In the genomic region with DNA sequence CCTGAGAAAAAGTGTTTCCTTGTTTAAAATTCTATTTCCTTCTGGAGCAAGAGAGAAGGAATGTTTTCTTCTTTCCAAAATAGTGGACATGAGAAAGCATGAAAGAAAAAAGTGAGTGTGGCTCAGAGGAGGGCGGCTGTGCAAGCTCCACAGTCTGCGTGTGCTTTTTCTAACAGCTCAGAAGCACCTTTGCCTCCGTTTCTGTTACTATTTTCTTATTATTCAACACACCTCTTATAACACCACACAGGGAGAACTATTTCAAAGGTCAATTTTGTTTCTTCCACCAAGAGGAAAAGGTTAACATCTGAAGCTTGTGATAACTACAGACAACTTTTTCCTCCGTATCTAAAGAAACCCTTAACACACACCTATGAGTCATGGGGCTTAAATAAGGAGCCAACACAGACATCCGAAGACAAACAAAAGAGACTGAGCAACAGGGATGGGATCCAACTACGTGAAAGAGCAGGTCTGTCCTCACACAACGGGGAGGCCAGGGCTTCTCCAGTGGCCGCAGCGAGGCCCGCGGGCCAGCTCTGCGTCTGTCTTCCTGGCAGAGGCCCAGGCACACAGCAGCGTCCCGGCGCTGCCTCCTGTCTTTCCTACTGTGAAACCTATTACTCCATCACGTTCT, we compare ENCODE assay signal across 10 cellular contexts. TPM values are rescaled to one million over a fixed set of nuclear protein-coding genes. Genes with fewer than 3 reads are reported as not detected.
DNase-seq lines count a peak whose midpoint lies in the region; ATAC-seq and TF ChIP-seq lines count a peak whose summit lies in the region.
"Had no signal": no experiment of that assay in that cellular context is flagged by ENCODE, and none has a peak within 500 bp of the region (broad histone marks: within the 10 kb centered on the region; RNA-seq: fewer than 3 reads in every experiment).

No MANE protein-coding gene starts in this region.

- H3K9me3 Mint-ChIP-seq in activated naive CD4-positive, alpha-beta T cell treated with anti-CD3 and anti-CD28 coated beads, Interleukin-2, amount 50 U/mL, for 72 hours = no peaks in the 10 kb centered on the region

- peak overlapping the region; percentile 62 to 71 for H3K27ac Mint-ChIP-seq in activated naive CD4-positive, alpha-beta T cell treated with anti-CD3 and anti-CD28 coated beads, Interleukin-2, amount 50 U/mL, for 72 hours

- peaks cover 22% of the 10 kb centered on the region for H3K4me1 ChIP-seq in adipocyte (ENCODE audit: control insufficient read depth, insufficient read depth, low read length)
- no peaks in the 10 kb centered on the region for H3K4me1 ChIP-seq in right atrium auricular region
- peaks cover 7 to 24% (median 11%) of the 10 kb centered on the region in 4 donors for H3K4me1 ChIP-seq in stomach
- H3K4me1 ChIP-seq: parathyroid adenoma had no signal

- no peak for TF ChIP-seq POLR2A in stomach (IDR thresholded peaks at IDR 0.05)

- H3K36me3 ChIP-seq in adipocyte (ENCODE audit: control insufficient read depth, insufficient read depth, low read length, severe bottlenecking) (peaks cover 90% of the 10 kb centered on the region), right atrium auricular region (peaks cover 94% of the 10 kb centered on the region), stomach (peaks cover 58 to 100% (median 100%) of the 10 kb centered on the region in 4 donors)

- 42 to 68% (median 55%) methylated on average over 16 of the region's 16 CpGs for WGBS in stomach, 5 donors

- TF ChIP-seq CTCF in right atrium auricular region (IDR thresholded peaks at IDR 0.05) = no peak
- TF ChIP-seq CTCF in stomach (IDR thresholded peaks at IDR 0.05) = no peak

- DNase-seq in activated naive CD4-positive, alpha-beta T cell treated with anti-CD3 and anti-CD28 coated beads, Interleukin-2, amount 50 U/mL, for 72 hours (ENCODE audit: low spot score in 2 of 2) = no peak
- DNase-seq in activated naive CD4-positive, alpha-beta T cell (lab: John Stamatoyannopoulos, UW) = no peak
- DNase-seq in adipocyte (ENCODE audit: low read depth) (peak; percentile 64), right atrium auricular region (ENCODE audit: low spot score) (peak; percentile 68), stomach (no peak), NCI-H187 treated with DMSO at 0.1 percent for 48 hours (lab: John Stamatoyannopoulos, UW) (no peak)
- DNase-seq in stimulated activated naive CD4-positive, alpha-beta T cell (lab: John Stamatoyannopoulos, UW) = no peak
- DNase-seq: NCI-H345 had no signal

- intact Hi-C loops in stomach (cut with DNase I; ENCODE audit: low total_unique reads) = no loop called here

- ATAC-seq in activated naive CD4-positive, alpha-beta T cell treated with anti-CD3 and anti-CD28 coated beads, Interleukin-2, amount 50 U/mL, for 72 hours = peak in 1 of 2 donors; percentile 55
- ATAC-seq in HG03469 (IDR thresholded peaks at IDR 0.05; ENCODE audit: unreplicated experiment) = no peak

- H3K36me3 Mint-ChIP-seq in activated naive CD4-positive, alpha-beta T cell treated with anti-CD3 and anti-CD28 coated beads, Interleukin-2, amount 50 U/mL, for 72 hours = peaks cover 19 to 23% of the 10 kb centered on the region in 2 donors

- no peak overlapping the region for H3K4me3 ChIP-seq in adipocyte (ENCODE audit: low read length)
- no peak overlapping the region for H3K4me3 ChIP-seq in right atrium auricular region
- H3K4me3 ChIP-seq in stomach = no peak overlapping the region

- H3K9me3 ChIP-seq in adipocyte (ENCODE audit: control insufficient read depth, low read length) = no peaks in the 10 kb centered on the region
- H3K9me3 ChIP-seq in right atrium auricular region = no peaks in the 10 kb centered on the region
- H3K9me3 ChIP-seq in stomach = no peaks in the 10 kb centered on the region

- TF ChIP-seq EP300 in stomach (IDR thresholded peaks at IDR 0.05) = no peak

- H3K27me3 ChIP-seq in adipocyte (replicated peaks; ENCODE audit: control insufficient read depth, insufficient read depth, low read length) (no peaks in the 10 kb centered on the region), right atrium auricular region (no peaks in the 10 kb centered on the region), stomach (no peaks in the 10 kb centered on the region)

- peak overlapping the region; percentile 70 for H3K9ac ChIP-seq in adipocyte (ENCODE audit: low read length)
- H3K9ac ChIP-seq: parathyroid adenoma had no signal

- H3K27ac ChIP-seq in right atrium auricular region = no peak overlapping the region
- H3K27ac ChIP-seq in stomach = peak overlapping the region in 4 of 5 donors; percentile 50 to 68 (median 58)
- H3K27ac ChIP-seq: parathyroid adenoma had no signal

RNA-seq across cellular contexts. Expression of gene NCAPG2, which starts 36.2 kb away (rescaled TPM):
- total RNA-seq in activated naive CD4-positive, alpha-beta T cell treated with anti-CD3 and anti-CD28 coated beads, Interleukin-2, amount 50 U/mL, for 72 hours = 100 to 1,000 TPM; 129 to 205 TPM
- total RNA-seq in right atrium auricular region = 1 to 10 TPM; 2.8 to 3.1 TPM
- 10 to 100 TPM in 4 of 5 donors, 1 to 10 TPM in 1; 4.9 to 24.2 (median 21.6) TPM for total RNA-seq in stomach
- 1 to 10 TPM; 2.6 to 4.0 (median 4.0) TPM for polyA plus RNA-seq in stomach

Comparison
In these comparisons a context has a peak if more than half of its experiments do, and no peak if none do; other contexts are left out.
1. DNase-seq: peak in adipocyte (single experiment) and right atrium auricular region (single experiment); none in activated naive CD4-positive, alpha-beta T cell treated with anti-CD3 and anti-CD28 coated beads, Interleukin-2, amount 50 U/mL, for 72 hours (0 of 2), activated naive CD4-positive, alpha-beta T cell (0 of 4), stomach (single experiment), NCI-H187 treated with DMSO at 0.1 percent for 48 hours (single experiment) and stimulated activated naive CD4-positive, alpha-beta T cell (0 of 6).
2. H3K27ac ChIP-seq: peak in stomach (4 of 5); none in right atrium auricular region (0 of 2).
3. RNA of gene NCAPG2, which starts 36.2 kb away (total RNA-seq): 129 to 205 TPM in activated naive CD4-positive, alpha-beta T cell treated with anti-CD3 and anti-CD28 coated beads, Interleukin-2, amount 50 U/mL, for 72 hours; 4.9 to 24.2 TPM in stomach and 2.8 to 3.1 TPM in right atrium auricular region; every median in the first group is over 4 times any median in the second.